ENCODE assay signal across 11 cellular contexts in the genomic region with DNA sequence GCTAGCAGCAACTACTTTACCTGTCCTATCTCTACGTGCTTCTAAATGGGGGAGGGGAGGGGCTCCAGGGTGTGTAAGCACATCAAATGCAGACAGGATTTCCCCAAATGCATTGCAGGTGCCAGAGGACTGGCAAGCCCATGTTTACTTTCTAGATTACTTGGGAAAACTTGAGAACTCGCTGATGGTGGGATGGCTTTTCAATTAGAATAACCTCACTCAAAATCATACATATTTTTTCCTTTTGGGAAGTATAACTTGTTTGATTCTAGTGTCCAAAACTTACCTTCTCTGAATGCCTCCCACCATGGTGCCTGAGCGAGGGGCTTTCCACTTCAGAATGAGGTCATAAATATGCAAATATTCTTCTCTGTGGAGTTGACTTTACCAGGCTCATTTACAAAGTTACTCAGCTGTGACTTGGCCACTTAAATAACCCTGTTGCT.
DNase-seq lines count a peak whose midpoint lies in the region; ATAC-seq, FAIRE-seq and TF ChIP-seq lines count a peak whose summit lies in the region.
"Had no signal": no experiment of that assay in that cellular context is flagged by ENCODE, and none has a peak within 500 bp of the region (broad histone marks: within the 10 kb centered on the region; RNA-seq: fewer than 3 reads in every experiment).

No MANE protein-coding gene starts in this region.

- peaks cover 24% of the 10 kb centered on the region for H3K36me3 Mint-ChIP-seq in WTC11

- peak; percentile 71 for FAIRE-seq in GM18507 (lab: Jason Lieb, UNC)

- no peaks in the 10 kb centered on the region for H3K27me3 Mint-ChIP-seq in WTC11 (ENCODE audit: low read depth)

- H3K4me3 Mint-ChIP-seq in WTC11, result no peak overlapping the region

- H3K4me3 ChIP-seq in right atrium auricular region (no peak overlapping the region), upper lobe of right lung (no peak overlapping the region)

- no peak for DNase-seq in GM18507 (ENCODE audit: extremely low spot score, insufficient read length, low read depth)
- DNase-seq in WTC11 (ENCODE audit: low spot score), result peak; percentile 12
- no peak for DNase-seq in right atrium auricular region (ENCODE audit: low spot score)
- no peak for DNase-seq in superior temporal gyrus (ENCODE audit: extremely low spot score)
- no peak for DNase-seq in upper lobe of right lung
- no peak for DNase-seq in COLO829 (ENCODE audit: low spot score)
- DNase-seq: activated effector memory CD4-positive, alpha-beta T cell treated with Interleukin-2 at 50 U/mL for 16 hours; effector CD4-positive, alpha-beta T cell had no signal

- H3K27ac Mint-ChIP-seq in WTC11, result 0 out of 2 replicates have a peak overlapping the region, but pooled peaks have one; percentile 40

- TF ChIP-seq CTCF in WTC11 (IDR thresholded peaks at IDR 0.05) (no peak), right atrium auricular region (IDR thresholded peaks at IDR 0.05) (no peak), upper lobe of right lung (IDR thresholded peaks at IDR 0.05) (no peak)

- no peak overlapping the region for H3K27ac ChIP-seq in right atrium auricular region
- H3K27ac ChIP-seq in upper lobe of right lung, result no peak overlapping the region
- H3K27ac ChIP-seq: C4-2B had no signal

- POLR2A ChIA-PET in WTC11 (lab: Charles Lee), result no interaction called here

- peaks cover 38% of the 10 kb centered on the region for H3K9me3 Mint-ChIP-seq in WTC11

- H3K36me3 ChIP-seq in right atrium auricular region (no peaks in the 10 kb centered on the region), upper lobe of right lung (no peaks in the 10 kb centered on the region)

- H3K9me3 ChIP-seq in right atrium auricular region (no peaks in the 10 kb centered on the region), upper lobe of right lung (no peaks in the 10 kb centered on the region)

- H3K4me1 ChIP-seq in right atrium auricular region (no peaks in the 10 kb centered on the region), upper lobe of right lung (no peaks in the 10 kb centered on the region)

- CTCF ChIA-PET in WTC11 (lab: Charles Lee), result no interaction called here

- intact Hi-C loops in upper lobe of right lung (cut with DNase I), result no loop called here

- peaks cover 55% of the 10 kb centered on the region for H3K4me1 Mint-ChIP-seq in WTC11

- no peaks in the 10 kb centered on the region for H3K27me3 ChIP-seq in right atrium auricular region
- no peaks in the 10 kb centered on the region for H3K27me3 ChIP-seq in upper lobe of right lung

- ATAC-seq in GM21447 (IDR thresholded peaks at IDR 0.05; ENCODE audit: unreplicated experiment), result peak; percentile 96
- peak; percentile 87 for ATAC-seq in HG03103 (IDR thresholded peaks at IDR 0.05; ENCODE audit: low read depth, unreplicated experiment)
- ATAC-seq in WTC11, result peak; percentile 27
- no peak for ATAC-seq in upper lobe of right lung

TF ChIP-seq in WTC11, 78 proteins besides CTCF, POLR2A, EP300 and RAD21:
- TF ChIP-seq ZNF416 (CRISPR knock-in tag; IDR thresholded peaks at IDR 0.05), result no peak
- no peak for TF ChIP-seq NFE2L1 (CRISPR knock-in tag; IDR thresholded peaks at IDR 0.05)
- TF ChIP-seq ETV6 (CRISPR knock-in tag; IDR thresholded peaks at IDR 0.05), result no peak
- TF ChIP-seq TEAD4 (CRISPR knock-in tag; IDR thresholded peaks at IDR 0.05), result no peak
- no peak for TF ChIP-seq ZNF121 (CRISPR knock-in tag; IDR thresholded peaks at IDR 0.05)
- TF ChIP-seq STAT6 (CRISPR knock-in tag; conservative IDR thresholded peaks at IDR 0.05; ENCODE audit: low read depth), result no peak
- no peak for TF ChIP-seq MLX (CRISPR knock-in tag; IDR thresholded peaks at IDR 0.05)
- no peak for TF ChIP-seq NR1H2 (CRISPR knock-in tag; IDR thresholded peaks at IDR 0.05)
TF ChIP-seq in WTC11: peak in this region for 0.
